ENCODE assay signal across 1 cellular context in genomic region chr3:129120254-129121004, GRCh38.
TF ChIP-seq lines count a peak whose summit lies in the region.

No MANE protein-coding gene starts in this region.

TF ChIP-seq in K562, 482 proteins besides CTCF, POLR2A, EP300 and RAD21 (continued from another document and continues in another):
- TF ChIP-seq, protein P1, sequence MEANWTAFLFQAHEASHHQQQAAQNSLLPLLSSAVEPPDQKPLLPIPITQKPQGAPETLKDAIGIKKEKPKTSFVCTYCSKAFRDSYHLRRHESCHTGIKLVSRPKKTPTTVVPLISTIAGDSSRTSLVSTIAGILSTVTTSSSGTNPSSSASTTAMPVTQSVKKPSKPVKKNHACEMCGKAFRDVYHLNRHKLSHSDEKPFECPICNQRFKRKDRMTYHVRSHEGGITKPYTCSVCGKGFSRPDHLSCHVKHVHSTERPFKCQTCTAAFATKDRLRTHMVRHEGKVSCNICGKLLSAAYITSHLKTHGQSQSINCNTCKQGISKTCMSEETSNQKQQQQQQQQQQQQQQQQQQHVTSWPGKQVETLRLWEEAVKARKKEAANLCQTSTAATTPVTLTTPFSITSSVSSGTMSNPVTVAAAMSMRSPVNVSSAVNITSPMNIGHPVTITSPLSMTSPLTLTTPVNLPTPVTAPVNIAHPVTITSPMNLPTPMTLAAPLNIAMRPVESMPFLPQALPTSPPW (CRISPR knock-in tag; IDR thresholded peaks at IDR 0.05), result peak; percentile 49
- TF ChIP-seq, protein P2, sequence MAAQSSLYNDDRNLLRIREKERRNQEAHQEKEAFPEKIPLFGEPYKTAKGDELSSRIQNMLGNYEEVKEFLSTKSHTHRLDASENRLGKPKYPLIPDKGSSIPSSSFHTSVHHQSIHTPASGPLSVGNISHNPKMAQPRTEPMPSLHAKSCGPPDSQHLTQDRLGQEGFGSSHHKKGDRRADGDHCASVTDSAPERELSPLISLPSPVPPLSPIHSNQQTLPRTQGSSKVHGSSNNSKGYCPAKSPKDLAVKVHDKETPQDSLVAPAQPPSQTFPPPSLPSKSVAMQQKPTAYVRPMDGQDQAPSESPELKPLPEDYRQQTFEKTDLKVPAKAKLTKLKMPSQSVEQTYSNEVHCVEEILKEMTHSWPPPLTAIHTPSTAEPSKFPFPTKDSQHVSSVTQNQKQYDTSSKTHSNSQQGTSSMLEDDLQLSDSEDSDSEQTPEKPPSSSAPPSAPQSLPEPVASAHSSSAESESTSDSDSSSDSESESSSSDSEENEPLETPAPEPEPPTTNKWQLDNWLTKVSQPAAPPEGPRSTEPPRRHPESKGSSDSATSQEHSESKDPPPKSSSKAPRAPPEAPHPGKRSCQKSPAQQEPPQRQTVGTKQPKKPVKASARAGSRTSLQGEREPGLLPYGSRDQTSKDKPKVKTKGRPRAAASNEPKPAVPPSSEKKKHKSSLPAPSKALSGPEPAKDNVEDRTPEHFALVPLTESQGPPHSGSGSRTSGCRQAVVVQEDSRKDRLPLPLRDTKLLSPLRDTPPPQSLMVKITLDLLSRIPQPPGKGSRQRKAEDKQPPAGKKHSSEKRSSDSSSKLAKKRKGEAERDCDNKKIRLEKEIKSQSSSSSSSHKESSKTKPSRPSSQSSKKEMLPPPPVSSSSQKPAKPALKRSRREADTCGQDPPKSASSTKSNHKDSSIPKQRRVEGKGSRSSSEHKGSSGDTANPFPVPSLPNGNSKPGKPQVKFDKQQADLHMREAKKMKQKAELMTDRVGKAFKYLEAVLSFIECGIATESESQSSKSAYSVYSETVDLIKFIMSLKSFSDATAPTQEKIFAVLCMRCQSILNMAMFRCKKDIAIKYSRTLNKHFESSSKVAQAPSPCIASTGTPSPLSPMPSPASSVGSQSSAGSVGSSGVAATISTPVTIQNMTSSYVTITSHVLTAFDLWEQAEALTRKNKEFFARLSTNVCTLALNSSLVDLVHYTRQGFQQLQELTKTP (IDR thresholded peaks at IDR 0.05; ENCODE audit: low read depth in 1 of 2, partially characterized antibody in 2 of 2), result no peak
- TF ChIP-seq ZBTB1 (CRISPR knock-in tag; IDR thresholded peaks at IDR 0.05; ENCODE audit: borderline replicate concordance, low read depth), result no peak
- no peak for TF ChIP-seq HDAC1 (IDR thresholded peaks at IDR 0.05)
- TF ChIP-seq DIDO1 (tag; IDR thresholded peaks at IDR 0.05; ENCODE audit: low read depth), result no peak
- no peak for TF ChIP-seq RFX7 (CRISPR knock-in tag; IDR thresholded peaks at IDR 0.05)
- TF ChIP-seq ZNF232 (CRISPR knock-in tag; IDR thresholded peaks at IDR 0.05), result no peak
- no peak for TF ChIP-seq NFE2L1 (tag; IDR thresholded peaks at IDR 0.05; ENCODE audit: borderline replicate concordance, low read depth)
- no peak for TF ChIP-seq GATAD2A (IDR thresholded peaks at IDR 0.05)
- no peak for TF ChIP-seq TAL1 (IDR thresholded peaks at IDR 0.05)
- no peak for TF ChIP-seq ZNF696 (CRISPR knock-in tag; conservative IDR thresholded peaks at IDR 0.05)
- TF ChIP-seq, protein P3, sequence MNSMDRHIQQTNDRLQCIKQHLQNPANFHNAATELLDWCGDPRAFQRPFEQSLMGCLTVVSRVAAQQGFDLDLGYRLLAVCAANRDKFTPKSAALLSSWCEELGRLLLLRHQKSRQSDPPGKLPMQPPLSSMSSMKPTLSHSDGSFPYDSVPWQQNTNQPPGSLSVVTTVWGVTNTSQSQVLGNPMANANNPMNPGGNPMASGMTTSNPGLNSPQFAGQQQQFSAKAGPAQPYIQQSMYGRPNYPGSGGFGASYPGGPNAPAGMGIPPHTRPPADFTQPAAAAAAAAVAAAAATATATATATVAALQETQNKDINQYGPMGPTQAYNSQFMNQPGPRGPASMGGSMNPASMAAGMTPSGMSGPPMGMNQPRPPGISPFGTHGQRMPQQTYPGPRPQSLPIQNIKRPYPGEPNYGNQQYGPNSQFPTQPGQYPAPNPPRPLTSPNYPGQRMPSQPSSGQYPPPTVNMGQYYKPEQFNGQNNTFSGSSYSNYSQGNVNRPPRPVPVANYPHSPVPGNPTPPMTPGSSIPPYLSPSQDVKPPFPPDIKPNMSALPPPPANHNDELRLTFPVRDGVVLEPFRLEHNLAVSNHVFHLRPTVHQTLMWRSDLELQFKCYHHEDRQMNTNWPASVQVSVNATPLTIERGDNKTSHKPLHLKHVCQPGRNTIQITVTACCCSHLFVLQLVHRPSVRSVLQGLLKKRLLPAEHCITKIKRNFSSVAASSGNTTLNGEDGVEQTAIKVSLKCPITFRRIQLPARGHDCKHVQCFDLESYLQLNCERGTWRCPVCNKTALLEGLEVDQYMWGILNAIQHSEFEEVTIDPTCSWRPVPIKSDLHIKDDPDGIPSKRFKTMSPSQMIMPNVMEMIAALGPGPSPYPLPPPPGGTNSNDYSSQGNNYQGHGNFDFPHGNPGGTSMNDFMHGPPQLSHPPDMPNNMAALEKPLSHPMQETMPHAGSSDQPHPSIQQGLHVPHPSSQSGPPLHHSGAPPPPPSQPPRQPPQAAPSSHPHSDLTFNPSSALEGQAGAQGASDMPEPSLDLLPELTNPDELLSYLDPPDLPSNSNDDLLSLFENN (IDR thresholded peaks at IDR 0.05; ENCODE audit: low read depth in 2 of 2, low read length in 2 of 2), result 0 out of 4 replicates have a peak, but pooled peaks of 1 of the 2 experiments have one; percentile 45
- TF ChIP-seq POLR3A (IDR thresholded peaks at IDR 0.05; ENCODE audit: borderline replicate concordance, extremely low read depth, insufficient read depth, insufficient read length), result no peak
- TF ChIP-seq RBM17 (IDR thresholded peaks at IDR 0.05; ENCODE audit: borderline replicate concordance, low read depth, low read length), result no peak
- TF ChIP-seq NR3C1 (CRISPR knock-in tag; IDR thresholded peaks at IDR 0.05), result no peak
- TF ChIP-seq NCOR1 (IDR thresholded peaks at IDR 0.05), result 0 out of 2 replicates have a peak, but pooled peaks have one; percentile 9
- TF ChIP-seq ZNF165 (CRISPR knock-in tag; IDR thresholded peaks at IDR 0.05; ENCODE audit: borderline replicate concordance), result no peak
- no peak for TF ChIP-seq FOXK1 (CRISPR knock-in tag; IDR thresholded peaks at IDR 0.05; ENCODE audit: borderline replicate concordance)
- TF ChIP-seq DDX20 (tag; IDR thresholded peaks at IDR 0.05; ENCODE audit: low read depth), result no peak
- no peak for TF ChIP-seq SMAD2 (IDR thresholded peaks at IDR 0.05; ENCODE audit: low read depth, low read length)
- no peak for TF ChIP-seq MIER1 (IDR thresholded peaks at IDR 0.05; ENCODE audit: low read depth)
- no peak for TF ChIP-seq AFF4 (CRISPR knock-in tag; IDR thresholded peaks at IDR 0.05)
- TF ChIP-seq ZNF217 (CRISPR knock-in tag; IDR thresholded peaks at IDR 0.05), result no peak
- no peak for TF ChIP-seq RFX5 (IDR thresholded peaks at IDR 0.05; ENCODE audit: low read depth, low read length)
- no peak for TF ChIP-seq E4F1 (CRISPR knock-in tag; IDR thresholded peaks at IDR 0.05; ENCODE audit: borderline replicate concordance)
- TF ChIP-seq, protein P4, sequence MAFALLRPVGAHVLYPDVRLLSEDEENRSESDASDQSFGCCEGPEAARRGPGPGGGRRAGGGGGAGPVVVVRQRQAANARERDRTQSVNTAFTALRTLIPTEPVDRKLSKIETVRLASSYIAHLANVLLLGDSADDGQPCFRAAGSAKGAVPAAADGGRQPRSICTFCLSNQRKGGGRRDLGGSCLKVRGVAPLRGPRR (CRISPR knock-in tag; IDR thresholded peaks at IDR 0.05), result no peak
- peak; percentile 62; the same call in 1 of the 2 replicates for TF ChIP-seq SP1 (CRISPR knock-in tag; IDR thresholded peaks at IDR 0.05)
- TF ChIP-seq ZC3H4 (CRISPR knock-in tag; IDR thresholded peaks at IDR 0.05; ENCODE audit: borderline replicate concordance), result no peak
- no peak for TF ChIP-seq ZNF354B (CRISPR knock-in tag; IDR thresholded peaks at IDR 0.05)
- TF ChIP-seq ARID2 (IDR thresholded peaks at IDR 0.05), result no peak
- no peak for TF ChIP-seq ZEB2 (IDR thresholded peaks at IDR 0.05)
- no peak for TF ChIP-seq NCOA6 (IDR thresholded peaks at IDR 0.05)
- no peak for TF ChIP-seq ZNF586 (CRISPR knock-in tag; conservative IDR thresholded peaks at IDR 0.05)
- no peak for TF ChIP-seq MTA2 (IDR thresholded peaks at IDR 0.05; ENCODE audit: low read depth)
- TF ChIP-seq ELF4 (CRISPR knock-in tag; IDR thresholded peaks at IDR 0.05), result no peak
- TF ChIP-seq HDAC8 (tag; IDR thresholded peaks at IDR 0.05), result no peak
- TF ChIP-seq ADNP (tag; IDR thresholded peaks at IDR 0.05), result no peak
- no peak for TF ChIP-seq ZNF551 (CRISPR knock-in tag; IDR thresholded peaks at IDR 0.05)
- TF ChIP-seq YY1 (IDR thresholded peaks at IDR 0.05; ENCODE audit: borderline replicate concordance in 1 of 3, control insufficient read depth in 1 of 3, extremely low read depth in 1 of 3, insufficient read depth in 3 of 3, insufficient read length in 1 of 3, insufficient replicate concordance in 2 of 3, low read depth in 1 of 3, low read length in 2 of 3), result peak in 1 of 3 experiments; percentile 7
- TF ChIP-seq ZBTB7A (IDR thresholded peaks at IDR 0.05; ENCODE audit: borderline replicate concordance, control insufficient read depth, low read depth, low read length), result no peak
- TF ChIP-seq HEY1 (CRISPR knock-in tag; IDR thresholded peaks at IDR 0.05; ENCODE audit: borderline replicate concordance), result no peak
- TF ChIP-seq ZNF277 (CRISPR knock-in tag; IDR thresholded peaks at IDR 0.05; ENCODE audit: borderline replicate concordance), result no peak
- TF ChIP-seq XRCC5 (IDR thresholded peaks at IDR 0.05; ENCODE audit: low read depth, low read length), result no peak
- no peak for TF ChIP-seq TCFL5 (CRISPR knock-in tag; conservative IDR thresholded peaks at IDR 0.05)
- TF ChIP-seq, protein P5, sequence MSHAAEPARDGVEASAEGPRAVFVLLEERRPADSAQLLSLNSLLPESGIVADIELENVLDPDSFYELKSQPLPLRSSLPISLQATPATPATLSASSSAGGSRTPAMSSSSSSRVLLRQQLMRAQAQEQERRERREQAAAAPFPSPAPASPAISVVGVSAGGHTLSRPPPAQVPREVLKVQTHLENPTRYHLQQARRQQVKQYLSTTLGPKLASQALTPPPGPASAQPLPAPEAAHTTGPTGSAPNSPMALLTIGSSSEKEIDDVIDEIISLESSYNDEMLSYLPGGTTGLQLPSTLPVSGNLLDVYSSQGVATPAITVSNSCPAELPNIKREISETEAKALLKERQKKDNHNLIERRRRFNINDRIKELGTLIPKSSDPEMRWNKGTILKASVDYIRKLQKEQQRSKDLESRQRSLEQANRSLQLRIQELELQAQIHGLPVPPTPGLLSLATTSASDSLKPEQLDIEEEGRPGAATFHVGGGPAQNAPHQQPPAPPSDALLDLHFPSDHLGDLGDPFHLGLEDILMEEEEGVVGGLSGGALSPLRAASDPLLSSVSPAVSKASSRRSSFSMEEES (CRISPR knock-in tag; IDR thresholded peaks at IDR 0.05), result no peak
- no peak for TF ChIP-seq MAFG (tag; conservative IDR thresholded peaks at IDR 0.05)
- no peak for TF ChIP-seq ATF1 (CRISPR knock-in tag; IDR thresholded peaks at IDR 0.05)
- no peak for TF ChIP-seq ATF1 (tag; IDR thresholded peaks at IDR 0.05)
- no peak for TF ChIP-seq RBM39 (optimal IDR thresholded peaks at IDR 0.05; ENCODE audit: low read depth, low read length)
- TF ChIP-seq GATA2 (CRISPR knock-in tag; IDR thresholded peaks at IDR 0.05), result no peak
- no peak; the same call in 1 of the 2 replicates for TF ChIP-seq PHF8 (IDR thresholded peaks at IDR 0.05; ENCODE audit: borderline replicate concordance, low read length)
- peak; percentile 86 for TF ChIP-seq ETV1 (tag; conservative IDR thresholded peaks at IDR 0.05; ENCODE audit: low read depth)
